In the genomic region with DNA sequence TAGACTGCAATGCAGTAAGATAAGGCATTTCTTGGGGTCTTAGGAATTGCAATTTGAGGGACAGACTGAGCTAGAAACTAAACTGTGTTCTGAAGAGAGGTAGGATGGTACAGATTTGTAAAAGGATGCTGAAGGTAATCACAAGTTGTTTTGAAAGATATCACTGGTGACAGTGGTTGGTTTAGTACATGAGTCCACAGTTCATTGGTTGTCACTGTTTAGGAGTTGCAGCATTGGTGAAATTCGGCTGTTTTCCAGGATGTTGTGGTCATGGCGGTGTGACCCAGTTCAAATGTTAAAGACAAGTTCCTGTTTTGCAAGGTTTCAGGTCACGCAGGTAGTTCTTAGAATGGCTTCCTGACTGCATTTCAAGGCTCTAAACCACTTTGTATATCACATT, we compare ENCODE assay signal across 1 cellular context.
TF ChIP-seq lines count a peak whose summit lies in the region.

No MANE protein-coding gene starts in this region.

TF ChIP-seq in H1, 55 proteins besides CTCF, POLR2A, EP300 and RAD21 (continued from another document):
- TF ChIP-seq, protein P1, sequence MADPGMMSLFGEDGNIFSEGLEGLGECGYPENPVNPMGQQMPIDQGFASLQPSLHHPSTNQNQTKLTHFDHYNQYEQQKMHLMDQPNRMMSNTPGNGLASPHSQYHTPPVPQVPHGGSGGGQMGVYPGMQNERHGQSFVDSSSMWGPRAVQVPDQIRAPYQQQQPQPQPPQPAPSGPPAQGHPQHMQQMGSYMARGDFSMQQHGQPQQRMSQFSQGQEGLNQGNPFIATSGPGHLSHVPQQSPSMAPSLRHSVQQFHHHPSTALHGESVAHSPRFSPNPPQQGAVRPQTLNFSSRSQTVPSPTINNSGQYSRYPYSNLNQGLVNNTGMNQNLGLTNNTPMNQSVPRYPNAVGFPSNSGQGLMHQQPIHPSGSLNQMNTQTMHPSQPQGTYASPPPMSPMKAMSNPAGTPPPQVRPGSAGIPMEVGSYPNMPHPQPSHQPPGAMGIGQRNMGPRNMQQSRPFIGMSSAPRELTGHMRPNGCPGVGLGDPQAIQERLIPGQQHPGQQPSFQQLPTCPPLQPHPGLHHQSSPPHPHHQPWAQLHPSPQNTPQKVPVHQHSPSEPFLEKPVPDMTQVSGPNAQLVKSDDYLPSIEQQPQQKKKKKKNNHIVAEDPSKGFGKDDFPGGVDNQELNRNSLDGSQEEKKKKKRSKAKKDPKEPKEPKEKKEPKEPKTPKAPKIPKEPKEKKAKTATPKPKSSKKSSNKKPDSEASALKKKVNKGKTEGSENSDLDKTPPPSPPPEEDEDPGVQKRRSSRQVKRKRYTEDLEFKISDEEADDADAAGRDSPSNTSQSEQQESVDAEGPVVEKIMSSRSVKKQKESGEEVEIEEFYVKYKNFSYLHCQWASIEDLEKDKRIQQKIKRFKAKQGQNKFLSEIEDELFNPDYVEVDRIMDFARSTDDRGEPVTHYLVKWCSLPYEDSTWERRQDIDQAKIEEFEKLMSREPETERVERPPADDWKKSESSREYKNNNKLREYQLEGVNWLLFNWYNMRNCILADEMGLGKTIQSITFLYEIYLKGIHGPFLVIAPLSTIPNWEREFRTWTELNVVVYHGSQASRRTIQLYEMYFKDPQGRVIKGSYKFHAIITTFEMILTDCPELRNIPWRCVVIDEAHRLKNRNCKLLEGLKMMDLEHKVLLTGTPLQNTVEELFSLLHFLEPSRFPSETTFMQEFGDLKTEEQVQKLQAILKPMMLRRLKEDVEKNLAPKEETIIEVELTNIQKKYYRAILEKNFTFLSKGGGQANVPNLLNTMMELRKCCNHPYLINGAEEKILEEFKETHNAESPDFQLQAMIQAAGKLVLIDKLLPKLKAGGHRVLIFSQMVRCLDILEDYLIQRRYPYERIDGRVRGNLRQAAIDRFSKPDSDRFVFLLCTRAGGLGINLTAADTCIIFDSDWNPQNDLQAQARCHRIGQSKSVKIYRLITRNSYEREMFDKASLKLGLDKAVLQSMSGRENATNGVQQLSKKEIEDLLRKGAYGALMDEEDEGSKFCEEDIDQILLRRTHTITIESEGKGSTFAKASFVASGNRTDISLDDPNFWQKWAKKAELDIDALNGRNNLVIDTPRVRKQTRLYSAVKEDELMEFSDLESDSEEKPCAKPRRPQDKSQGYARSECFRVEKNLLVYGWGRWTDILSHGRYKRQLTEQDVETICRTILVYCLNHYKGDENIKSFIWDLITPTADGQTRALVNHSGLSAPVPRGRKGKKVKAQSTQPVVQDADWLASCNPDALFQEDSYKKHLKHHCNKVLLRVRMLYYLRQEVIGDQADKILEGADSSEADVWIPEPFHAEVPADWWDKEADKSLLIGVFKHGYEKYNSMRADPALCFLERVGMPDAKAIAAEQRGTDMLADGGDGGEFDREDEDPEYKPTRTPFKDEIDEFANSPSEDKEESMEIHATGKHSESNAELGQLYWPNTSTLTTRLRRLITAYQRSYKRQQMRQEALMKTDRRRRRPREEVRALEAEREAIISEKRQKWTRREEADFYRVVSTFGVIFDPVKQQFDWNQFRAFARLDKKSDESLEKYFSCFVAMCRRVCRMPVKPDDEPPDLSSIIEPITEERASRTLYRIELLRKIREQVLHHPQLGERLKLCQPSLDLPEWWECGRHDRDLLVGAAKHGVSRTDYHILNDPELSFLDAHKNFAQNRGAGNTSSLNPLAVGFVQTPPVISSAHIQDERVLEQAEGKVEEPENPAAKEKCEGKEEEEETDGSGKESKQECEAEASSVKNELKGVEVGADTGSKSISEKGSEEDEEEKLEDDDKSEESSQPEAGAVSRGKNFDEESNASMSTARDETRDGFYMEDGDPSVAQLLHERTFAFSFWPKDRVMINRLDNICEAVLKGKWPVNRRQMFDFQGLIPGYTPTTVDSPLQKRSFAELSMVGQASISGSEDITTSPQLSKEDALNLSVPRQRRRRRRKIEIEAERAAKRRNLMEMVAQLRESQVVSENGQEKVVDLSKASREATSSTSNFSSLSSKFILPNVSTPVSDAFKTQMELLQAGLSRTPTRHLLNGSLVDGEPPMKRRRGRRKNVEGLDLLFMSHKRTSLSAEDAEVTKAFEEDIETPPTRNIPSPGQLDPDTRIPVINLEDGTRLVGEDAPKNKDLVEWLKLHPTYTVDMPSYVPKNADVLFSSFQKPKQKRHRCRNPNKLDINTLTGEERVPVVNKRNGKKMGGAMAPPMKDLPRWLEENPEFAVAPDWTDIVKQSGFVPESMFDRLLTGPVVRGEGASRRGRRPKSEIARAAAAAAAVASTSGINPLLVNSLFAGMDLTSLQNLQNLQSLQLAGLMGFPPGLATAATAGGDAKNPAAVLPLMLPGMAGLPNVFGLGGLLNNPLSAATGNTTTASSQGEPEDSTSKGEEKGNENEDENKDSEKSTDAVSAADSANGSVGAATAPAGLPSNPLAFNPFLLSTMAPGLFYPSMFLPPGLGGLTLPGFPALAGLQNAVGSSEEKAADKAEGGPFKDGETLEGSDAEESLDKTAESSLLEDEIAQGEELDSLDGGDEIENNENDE (IDR thresholded peaks at IDR 0.05; ENCODE audit: insufficient replicate concordance, low read length) = no peak
- no peak for TF ChIP-seq ZNF274 (IDR thresholded peaks at IDR 0.05; ENCODE audit: borderline replicate concordance, extremely low read depth, low read length)
